ENCODE assay signal across 2 cellular contexts in genomic region chr15:63065262-63066234, GRCh38.
TF ChIP-seq lines count a peak whose summit lies in the region.

No MANE protein-coding gene starts in this region.

TF ChIP-seq in IMR-90, 13 proteins besides CTCF, POLR2A, EP300 and RAD21:
- TF ChIP-seq RFX5 (IDR thresholded peaks at IDR 0.05; ENCODE audit: low read depth, low read length) = peak; percentile 66; the same call in 1 of the 2 replicates
- no peak for TF ChIP-seq CHD1 (IDR thresholded peaks at IDR 0.05; ENCODE audit: low read depth, low read length)

TF ChIP-seq in GM12878, 131 proteins besides CTCF, POLR2A, EP300 and RAD21:
- TF ChIP-seq MEF2B (IDR thresholded peaks at IDR 0.05; ENCODE audit: partially characterized antibody, poor library complexity, severe bottlenecking) (no peak), BMI1 (IDR thresholded peaks at IDR 0.05; ENCODE audit: borderline replicate concordance) (0 out of 2 replicates have a peak, but pooled peaks have one; percentile 53)
